8 cellular contexts compared by ENCODE assay signal in genomic region chr17:77320501-77321256, GRCh38.
DNase-seq lines count a peak whose midpoint lies in the region; ATAC-seq lines count a peak whose summit lies in the region.

No MANE protein-coding gene starts in this region.

- peaks cover 71% of the 10 kb centered on the region for H3K4me1 ChIP-seq in HUES6 (ENCODE audit: control insufficient read depth, insufficient read depth, low read length)

- H3K27ac ChIP-seq in HUES6 (ENCODE audit: low read depth, low read length) = no peak overlapping the region

- H3K27me3 ChIP-seq in HUES6 (ENCODE audit: control insufficient read depth, insufficient read depth, low read length) = no peaks in the 10 kb centered on the region

- ATAC-seq in memory B cell (ENCODE audit: low read depth) (peak; percentile 58), HG03135 (IDR thresholded peaks at IDR 0.05; ENCODE audit: unreplicated experiment) (no peak)

- H3K4me3 ChIP-seq in HUES6 (ENCODE audit: low read depth, low read length) = peak overlapping the region; percentile 52; the same call in 1 of the 2 replicates

- peak; percentile 69 for DNase-seq in EH (ENCODE audit: low read depth)
- DNase-seq in amniotic epithelial cell (ENCODE audit: low read depth) = peak; percentile 37
- DNase-seq in memory B cell (ENCODE audit: low spot score in 2 of 2) = peak; percentile 73 to 82
- no peak for DNase-seq in NCI-H446 treated with DMSO at 0.1 percent for 48 hours (lab: John Stamatoyannopoulos, UW)
- DNase-seq in cerebellar cortex (ENCODE audit: low spot score) = no peak
- DNase-seq in GM19240 (ENCODE audit: insufficient read length, low spot score) = no peak

- no peaks in the 10 kb centered on the region for H3K27me3 Mint-ChIP-seq in memory B cell

- no peaks in the 10 kb centered on the region for H3K9me3 ChIP-seq in HUES6 (ENCODE audit: control insufficient read depth, insufficient read depth, low read depth, low read length)

- H3K9me3 Mint-ChIP-seq in memory B cell = no peaks in the 10 kb centered on the region

- H3K36me3 Mint-ChIP-seq in memory B cell = no peaks in the 10 kb centered on the region

- no peaks in the 10 kb centered on the region for H3K36me3 ChIP-seq in HUES6 (ENCODE audit: control insufficient read depth, insufficient read depth, low read length)

- peaks cover 64% of the 10 kb centered on the region for H3K4me1 Mint-ChIP-seq in memory B cell

- H3K4me3 Mint-ChIP-seq in memory B cell = peak overlapping the region; percentile 90

- H3K9ac ChIP-seq in HUES6 (ENCODE audit: low read length) = no peak overlapping the region

- peak overlapping the region; percentile 98 for H3K27ac Mint-ChIP-seq in memory B cell

Comparison
In these comparisons a context has a peak if more than half of its experiments do, and no peak if none do; other contexts are left out.
1. DNase-seq: peak in EH (single experiment), amniotic epithelial cell (single experiment) and memory B cell (2 of 2); none in NCI-H446 treated with DMSO at 0.1 percent for 48 hours (single experiment), cerebellar cortex (single experiment) and GM19240 (single experiment).